25 cellular contexts compared by ENCODE assay signal in the genomic region with DNA sequence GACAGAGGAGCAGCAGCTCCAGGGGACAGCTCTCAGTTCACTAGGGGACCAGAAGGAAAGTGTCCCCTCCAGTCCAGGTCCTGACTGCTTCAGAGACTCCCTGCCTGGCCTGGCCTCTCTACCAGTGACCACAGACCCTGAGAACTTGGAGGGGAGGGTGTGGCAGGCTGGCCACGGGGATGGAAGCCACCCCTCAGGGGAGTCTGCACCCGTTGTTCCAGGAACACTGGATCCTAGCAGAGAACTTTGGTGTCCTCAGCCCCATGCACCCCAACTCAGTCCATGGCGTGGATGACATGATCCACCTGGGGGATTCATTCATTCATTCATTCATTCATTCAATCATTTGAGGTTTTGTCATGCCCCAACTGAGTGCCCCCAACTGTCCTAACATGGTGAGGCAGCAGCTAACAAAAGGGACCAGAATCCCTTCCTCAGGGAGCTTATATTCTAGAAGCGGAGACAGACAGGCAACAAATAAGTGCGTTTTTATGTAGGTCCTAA. TPM values are rescaled to one million over a fixed set of nuclear protein-coding genes. Genes with fewer than 3 reads are reported as not detected.
"Had no signal": no experiment of that assay in that cellular context is flagged by ENCODE, and none has a peak within 500 bp of the region (broad histone marks: within the 10 kb centered on the region; RNA-seq: fewer than 3 reads in every experiment).

No MANE protein-coding gene starts in this region.

- H3K9me3 ChIP-seq: adrenal gland, body of pancreas, gastroesophageal sphincter, right lobe of liver, SK-N-SH had no signal

- H3K4me2 ChIP-seq: SK-N-SH had no signal

- H3K36me3 ChIP-seq: adrenal gland, gastroesophageal sphincter, right lobe of liver had no signal

- H3K9ac ChIP-seq: SK-N-SH had no signal

- H3K4me3 ChIP-seq: adrenal gland, body of pancreas, gastroesophageal sphincter, right lobe of liver, skin epidermis had no signal

- H3K27ac ChIP-seq: adrenal gland, body of pancreas, gastroesophageal sphincter, right lobe of liver, skin epidermis, VCaP had no signal

- H3K27me3 ChIP-seq: adrenal gland, body of pancreas, right lobe of liver had no signal

- DNase-seq: activated CD4-positive, alpha-beta T cell treated with anti-CD3 and anti-CD28 coated beads for 4 hours; activated CD4-positive, alpha-beta T cell treated with anti-CD3 and anti-CD28 coated beads, Interleukin-2, amount 50 U/mL, for 4 hours; activated naive CD4-positive, alpha-beta T cell treated with anti-CD3 and anti-CD28 coated beads for 36 hours; activated naive CD8-positive, alpha-beta T cell treated with anti-CD3 and anti-CD28 coated beads for 36 hours; activated T-cell treated with anti-CD3 and anti-CD28 coated beads, Interleukin-2, amount 50 U/mL, for 72 hours; aorta; body of pancreas; cerebellar nuclear complex; cortex of kidney; hypothalamus; kidney glomerular epithelial cell; naive B cell; occipital lobe; SK-N-SH; stimulated activated CD4-positive, alpha-beta T cell treated with anti-CD3 and anti-CD28 coated beads, Interleukin-12 subunit alpha, Interleukin-12 subunit beta, amount 100 ng/mL, for 4 hours; stimulated activated CD4-positive, alpha-beta T cell treated with anti-CD3 and anti-CD28 coated beads, Interleukin-4, amount 100 ng/mL, for 1 hour; SW 1271; T-helper 9 cell had no signal

- H3K4me1 ChIP-seq: body of pancreas, right lobe of liver had no signal

RNA-seq across cellular contexts. Expression of a gene that starts 31.9 kb away (rescaled TPM):
- total RNA-seq: endothelial cell of umbilical vein, occipital lobe had no signal
- polyA plus RNA-seq: fibroblast of lung had no signal
